1 cellular context compared by ENCODE assay signal in the genomic region with DNA sequence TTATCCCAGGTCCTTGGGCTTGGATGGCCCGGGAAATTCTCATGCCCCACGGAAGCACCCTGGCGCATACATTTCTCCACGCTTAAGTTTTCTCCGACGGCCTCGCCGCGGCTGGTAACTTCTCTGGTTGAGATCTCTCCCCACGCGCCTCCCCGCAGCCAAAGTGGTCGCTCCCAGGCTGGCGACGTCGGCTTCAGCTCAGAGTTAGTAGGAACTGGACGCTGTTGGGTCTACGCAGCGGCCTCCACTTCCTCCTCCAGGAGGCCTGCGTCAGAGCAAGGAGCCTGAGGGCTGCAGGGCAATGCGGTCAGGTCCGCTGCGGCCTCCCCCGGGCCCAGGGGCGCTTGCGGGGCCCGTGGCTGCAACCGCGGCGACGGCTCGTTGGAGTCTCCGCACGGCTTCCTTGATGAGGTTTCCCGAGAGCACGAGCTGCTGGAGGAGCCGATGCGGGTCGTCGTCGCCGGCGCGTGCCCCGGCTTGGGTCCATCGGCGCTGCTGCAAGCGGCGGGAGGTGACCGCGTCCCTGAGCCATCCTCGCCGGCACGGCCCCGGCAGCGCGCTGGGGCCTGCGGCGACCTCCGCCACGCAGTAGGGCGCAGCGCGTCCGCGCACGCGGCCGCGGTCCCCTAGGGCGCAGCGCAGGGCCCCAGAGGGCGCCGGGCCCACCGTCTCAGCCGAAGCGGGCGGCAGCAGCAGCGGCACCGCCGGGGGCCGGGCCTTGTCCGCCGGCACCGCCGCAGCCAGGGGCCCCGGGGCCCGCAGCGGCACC.
A peak's percentile ranks its signal among the peaks of the same experiment; 100 is the strongest.
TF ChIP-seq lines count a peak whose summit lies in the region.

No MANE protein-coding gene starts in this region.

TF ChIP-seq in K562, 482 proteins besides CTCF, POLR2A, EP300 and RAD21 (continued from another document and continues in another):
- TF ChIP-seq YY1 (IDR thresholded peaks at IDR 0.05; ENCODE audit: borderline replicate concordance in 1 of 3, control insufficient read depth in 1 of 3, extremely low read depth in 1 of 3, insufficient read depth in 3 of 3, insufficient read length in 1 of 3, insufficient replicate concordance in 2 of 3, low read depth in 1 of 3, low read length in 2 of 3) (no peak), NCOA2 (IDR thresholded peaks at IDR 0.05; ENCODE audit: partially characterized antibody in 2 of 2) (no peak), PHB2 (IDR thresholded peaks at IDR 0.05; ENCODE audit: low read depth) (no peak), HIVEP1 (CRISPR knock-in tag; IDR thresholded peaks at IDR 0.05) (no peak), ZNF431 (CRISPR knock-in tag; IDR thresholded peaks at IDR 0.05) (peak; percentile 44), DDX20 (tag; IDR thresholded peaks at IDR 0.05; ENCODE audit: low read depth) (no peak), NRF1 (conservative IDR thresholded peaks at IDR 0.05 in 1 of 2, IDR thresholded peaks at IDR 0.05 in 1 of 2) (peak in 1 of 2 experiments; percentile 35; a peak in 1 of 4 replicates), SMAD1 (IDR thresholded peaks at IDR 0.05; ENCODE audit: low read depth, low read length, partially characterized antibody) (no peak), ZNF76 (CRISPR knock-in tag; IDR thresholded peaks at IDR 0.05; ENCODE audit: borderline replicate concordance) (no peak), RFX5 (IDR thresholded peaks at IDR 0.05; ENCODE audit: low read depth, low read length) (no peak), HDAC8 (tag; IDR thresholded peaks at IDR 0.05) (no peak), JUND (IDR thresholded peaks at IDR 0.05; ENCODE audit: borderline replicate concordance, low read depth, low read length) (peak; percentile 39; the same call in 1 of the 2 replicates), JUND (tag; IDR thresholded peaks at IDR 0.05; ENCODE audit: borderline replicate concordance, low read depth, low read length) (no peak), FOXK2 (conservative IDR thresholded peaks at IDR 0.05 in 1 of 2, IDR thresholded peaks at IDR 0.05 in 1 of 2; ENCODE audit: low read depth in 2 of 2) (peak in 1 of 2 experiments; percentile 47; a peak in 1 of 4 replicates), CXXC5 (CRISPR knock-in tag; IDR thresholded peaks at IDR 0.05) (peak; percentile 12; the same call in 1 of the 2 replicates), PHF8 (IDR thresholded peaks at IDR 0.05; ENCODE audit: borderline replicate concordance, low read length) (peak; percentile 36; the same call in 1 of the 2 replicates), POLR2G (IDR thresholded peaks at IDR 0.05; ENCODE audit: low read depth, low read length) (peak; percentile 29; the same call in 1 of the 2 replicates), MYC (IDR thresholded peaks at IDR 0.05; ENCODE audit: low read depth, low read length) (peak; percentile 52; the same call in 1 of the 2 replicates), MYC (CRISPR knock-in tag; IDR thresholded peaks at IDR 0.05; ENCODE audit: borderline replicate concordance, low read depth) (no peak), ZFP36 (IDR thresholded peaks at IDR 0.05; ENCODE audit: low read depth, low read length, partially characterized antibody) (no peak), ZNF239 (CRISPR knock-in tag; IDR thresholded peaks at IDR 0.05) (no peak), DMBX1 (CRISPR knock-in tag; IDR thresholded peaks at IDR 0.05; ENCODE audit: borderline replicate concordance) (no peak), ZNF134 (CRISPR knock-in tag; conservative IDR thresholded peaks at IDR 0.05) (no peak), TBP (optimal IDR thresholded peaks at IDR 0.05; ENCODE audit: low read depth, low read length) (peak; percentile 12)
- TF ChIP-seq, protein P1, sequence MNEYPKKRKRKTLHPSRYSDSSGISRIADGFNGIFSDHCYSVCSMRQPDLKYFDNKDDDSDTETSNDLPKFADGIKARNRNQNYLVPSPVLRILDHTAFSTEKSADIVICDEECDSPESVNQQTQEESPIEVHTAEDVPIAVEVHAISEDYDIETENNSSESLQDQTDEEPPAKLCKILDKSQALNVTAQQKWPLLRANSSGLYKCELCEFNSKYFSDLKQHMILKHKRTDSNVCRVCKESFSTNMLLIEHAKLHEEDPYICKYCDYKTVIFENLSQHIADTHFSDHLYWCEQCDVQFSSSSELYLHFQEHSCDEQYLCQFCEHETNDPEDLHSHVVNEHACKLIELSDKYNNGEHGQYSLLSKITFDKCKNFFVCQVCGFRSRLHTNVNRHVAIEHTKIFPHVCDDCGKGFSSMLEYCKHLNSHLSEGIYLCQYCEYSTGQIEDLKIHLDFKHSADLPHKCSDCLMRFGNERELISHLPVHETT (CRISPR knock-in tag; conservative IDR thresholded peaks at IDR 0.05 in 1 of 2, IDR thresholded peaks at IDR 0.05 in 1 of 2) = no peak
- TF ChIP-seq, protein P2, sequence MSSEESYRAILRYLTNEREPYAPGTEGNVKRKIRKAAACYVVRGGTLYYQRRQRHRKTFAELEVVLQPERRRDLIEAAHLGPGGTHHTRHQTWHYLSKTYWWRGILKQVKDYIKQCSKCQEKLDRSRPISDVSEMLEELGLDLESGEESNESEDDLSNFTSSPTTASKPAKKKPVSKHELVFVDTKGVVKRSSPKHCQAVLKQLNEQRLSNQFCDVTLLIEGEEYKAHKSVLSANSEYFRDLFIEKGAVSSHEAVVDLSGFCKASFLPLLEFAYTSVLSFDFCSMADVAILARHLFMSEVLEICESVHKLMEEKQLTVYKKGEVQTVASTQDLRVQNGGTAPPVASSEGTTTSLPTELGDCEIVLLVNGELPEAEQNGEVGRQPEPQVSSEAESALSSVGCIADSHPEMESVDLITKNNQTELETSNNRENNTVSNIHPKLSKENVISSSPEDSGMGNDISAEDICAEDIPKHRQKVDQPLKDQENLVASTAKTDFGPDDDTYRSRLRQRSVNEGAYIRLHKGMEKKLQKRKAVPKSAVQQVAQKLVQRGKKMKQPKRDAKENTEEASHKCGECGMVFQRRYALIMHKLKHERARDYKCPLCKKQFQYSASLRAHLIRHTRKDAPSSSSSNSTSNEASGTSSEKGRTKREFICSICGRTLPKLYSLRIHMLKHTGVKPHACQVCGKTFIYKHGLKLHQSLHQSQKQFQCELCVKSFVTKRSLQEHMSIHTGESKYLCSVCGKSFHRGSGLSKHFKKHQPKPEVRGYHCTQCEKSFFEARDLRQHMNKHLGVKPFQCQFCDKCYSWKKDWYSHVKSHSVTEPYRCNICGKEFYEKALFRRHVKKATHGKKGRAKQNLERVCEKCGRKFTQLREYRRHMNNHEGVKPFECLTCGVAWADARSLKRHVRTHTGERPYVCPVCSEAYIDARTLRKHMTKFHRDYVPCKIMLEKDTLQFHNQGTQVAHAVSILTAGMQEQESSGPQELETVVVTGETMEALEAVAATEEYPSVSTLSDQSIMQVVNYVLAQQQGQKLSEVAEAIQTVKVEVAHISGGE (CRISPR knock-in tag; IDR thresholded peaks at IDR 0.05) = no peak
- TF ChIP-seq, protein P3, sequence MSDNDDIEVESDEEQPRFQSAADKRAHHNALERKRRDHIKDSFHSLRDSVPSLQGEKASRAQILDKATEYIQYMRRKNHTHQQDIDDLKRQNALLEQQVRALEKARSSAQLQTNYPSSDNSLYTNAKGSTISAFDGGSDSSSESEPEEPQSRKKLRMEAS (CRISPR knock-in tag; IDR thresholded peaks at IDR 0.05) = peak; percentile 72
- TF ChIP-seq, protein P4, sequence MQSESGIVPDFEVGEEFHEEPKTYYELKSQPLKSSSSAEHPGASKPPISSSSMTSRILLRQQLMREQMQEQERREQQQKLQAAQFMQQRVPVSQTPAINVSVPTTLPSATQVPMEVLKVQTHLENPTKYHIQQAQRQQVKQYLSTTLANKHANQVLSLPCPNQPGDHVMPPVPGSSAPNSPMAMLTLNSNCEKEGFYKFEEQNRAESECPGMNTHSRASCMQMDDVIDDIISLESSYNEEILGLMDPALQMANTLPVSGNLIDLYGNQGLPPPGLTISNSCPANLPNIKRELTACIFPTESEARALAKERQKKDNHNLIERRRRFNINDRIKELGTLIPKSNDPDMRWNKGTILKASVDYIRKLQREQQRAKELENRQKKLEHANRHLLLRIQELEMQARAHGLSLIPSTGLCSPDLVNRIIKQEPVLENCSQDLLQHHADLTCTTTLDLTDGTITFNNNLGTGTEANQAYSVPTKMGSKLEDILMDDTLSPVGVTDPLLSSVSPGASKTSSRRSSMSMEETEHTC (IDR thresholded peaks at IDR 0.05) = no peak
- TF ChIP-seq, protein P5, sequence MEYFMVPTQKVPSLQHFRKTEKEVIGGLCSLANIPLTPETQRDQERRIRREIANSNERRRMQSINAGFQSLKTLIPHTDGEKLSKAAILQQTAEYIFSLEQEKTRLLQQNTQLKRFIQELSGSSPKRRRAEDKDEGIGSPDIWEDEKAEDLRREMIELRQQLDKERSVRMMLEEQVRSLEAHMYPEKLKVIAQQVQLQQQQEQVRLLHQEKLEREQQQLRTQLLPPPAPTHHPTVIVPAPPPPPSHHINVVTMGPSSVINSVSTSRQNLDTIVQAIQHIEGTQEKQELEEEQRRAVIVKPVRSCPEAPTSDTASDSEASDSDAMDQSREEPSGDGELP (CRISPR knock-in tag; IDR thresholded peaks at IDR 0.05; ENCODE audit: borderline replicate concordance) = peak; percentile 17; the same call in 1 of the 2 replicates
- TF ChIP-seq, protein P6, sequence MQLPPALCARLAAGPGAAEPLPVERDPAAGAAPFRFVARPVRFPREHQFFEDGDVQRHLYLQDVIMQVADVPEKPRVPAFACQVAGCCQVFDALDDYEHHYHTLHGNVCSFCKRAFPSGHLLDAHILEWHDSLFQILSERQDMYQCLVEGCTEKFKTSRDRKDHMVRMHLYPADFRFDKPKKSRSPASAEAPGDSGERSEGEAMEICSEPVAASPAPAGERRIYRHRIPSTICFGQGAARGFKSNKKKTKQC (CRISPR knock-in tag; IDR thresholded peaks at IDR 0.05) = 0 out of 2 replicates have a peak, but pooled peaks have one; percentile 29
- TF ChIP-seq, protein P7, sequence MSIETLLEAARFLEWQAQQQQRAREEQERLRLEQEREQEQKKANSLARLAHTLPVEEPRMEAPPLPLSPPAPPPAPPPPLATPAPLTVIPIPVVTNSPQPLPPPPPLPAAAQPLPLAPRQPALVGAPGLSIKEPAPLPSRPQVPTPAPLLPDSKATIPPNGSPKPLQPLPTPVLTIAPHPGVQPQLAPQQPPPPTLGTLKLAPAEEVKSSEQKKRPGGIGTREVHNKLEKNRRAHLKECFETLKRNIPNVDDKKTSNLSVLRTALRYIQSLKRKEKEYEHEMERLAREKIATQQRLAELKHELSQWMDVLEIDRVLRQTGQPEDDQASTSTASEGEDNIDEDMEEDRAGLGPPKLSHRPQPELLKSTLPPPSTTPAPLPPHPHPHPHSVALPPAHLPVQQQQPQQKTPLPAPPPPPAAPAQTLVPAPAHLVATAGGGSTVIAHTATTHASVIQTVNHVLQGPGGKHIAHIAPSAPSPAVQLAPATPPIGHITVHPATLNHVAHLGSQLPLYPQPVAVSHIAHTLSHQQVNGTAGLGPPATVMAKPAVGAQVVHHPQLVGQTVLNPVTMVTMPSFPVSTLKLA (conservative IDR thresholded peaks at IDR 0.05) = peak in 1 of 2 experiments; percentile 12; a peak in 1 of 4 replicates
- TF ChIP-seq, protein P8, sequence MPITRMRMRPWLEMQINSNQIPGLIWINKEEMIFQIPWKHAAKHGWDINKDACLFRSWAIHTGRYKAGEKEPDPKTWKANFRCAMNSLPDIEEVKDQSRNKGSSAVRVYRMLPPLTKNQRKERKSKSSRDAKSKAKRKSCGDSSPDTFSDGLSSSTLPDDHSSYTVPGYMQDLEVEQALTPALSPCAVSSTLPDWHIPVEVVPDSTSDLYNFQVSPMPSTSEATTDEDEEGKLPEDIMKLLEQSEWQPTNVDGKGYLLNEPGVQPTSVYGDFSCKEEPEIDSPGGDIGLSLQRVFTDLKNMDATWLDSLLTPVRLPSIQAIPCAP (CRISPR knock-in tag; IDR thresholded peaks at IDR 0.05; ENCODE audit: borderline replicate concordance) = no peak
- TF ChIP-seq, protein P9, sequence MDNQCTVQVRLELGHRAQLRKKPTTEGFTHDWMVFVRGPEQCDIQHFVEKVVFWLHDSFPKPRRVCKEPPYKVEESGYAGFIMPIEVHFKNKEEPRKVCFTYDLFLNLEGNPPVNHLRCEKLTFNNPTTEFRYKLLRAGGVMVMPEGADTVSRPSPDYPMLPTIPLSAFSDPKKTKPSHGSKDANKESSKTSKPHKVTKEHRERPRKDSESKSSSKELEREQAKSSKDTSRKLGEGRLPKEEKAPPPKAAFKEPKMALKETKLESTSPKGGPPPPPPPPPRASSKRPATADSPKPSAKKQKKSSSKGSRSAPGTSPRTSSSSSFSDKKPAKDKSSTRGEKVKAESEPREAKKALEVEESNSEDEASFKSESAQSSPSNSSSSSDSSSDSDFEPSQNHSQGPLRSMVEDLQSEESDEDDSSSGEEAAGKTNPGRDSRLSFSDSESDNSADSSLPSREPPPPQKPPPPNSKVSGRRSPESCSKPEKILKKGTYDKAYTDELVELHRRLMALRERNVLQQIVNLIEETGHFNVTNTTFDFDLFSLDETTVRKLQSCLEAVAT (IDR thresholded peaks at IDR 0.05) = peak in 1 of 2 experiments; percentile 33; a peak in 1 of 4 replicates
- TF ChIP-seq, protein P10, sequence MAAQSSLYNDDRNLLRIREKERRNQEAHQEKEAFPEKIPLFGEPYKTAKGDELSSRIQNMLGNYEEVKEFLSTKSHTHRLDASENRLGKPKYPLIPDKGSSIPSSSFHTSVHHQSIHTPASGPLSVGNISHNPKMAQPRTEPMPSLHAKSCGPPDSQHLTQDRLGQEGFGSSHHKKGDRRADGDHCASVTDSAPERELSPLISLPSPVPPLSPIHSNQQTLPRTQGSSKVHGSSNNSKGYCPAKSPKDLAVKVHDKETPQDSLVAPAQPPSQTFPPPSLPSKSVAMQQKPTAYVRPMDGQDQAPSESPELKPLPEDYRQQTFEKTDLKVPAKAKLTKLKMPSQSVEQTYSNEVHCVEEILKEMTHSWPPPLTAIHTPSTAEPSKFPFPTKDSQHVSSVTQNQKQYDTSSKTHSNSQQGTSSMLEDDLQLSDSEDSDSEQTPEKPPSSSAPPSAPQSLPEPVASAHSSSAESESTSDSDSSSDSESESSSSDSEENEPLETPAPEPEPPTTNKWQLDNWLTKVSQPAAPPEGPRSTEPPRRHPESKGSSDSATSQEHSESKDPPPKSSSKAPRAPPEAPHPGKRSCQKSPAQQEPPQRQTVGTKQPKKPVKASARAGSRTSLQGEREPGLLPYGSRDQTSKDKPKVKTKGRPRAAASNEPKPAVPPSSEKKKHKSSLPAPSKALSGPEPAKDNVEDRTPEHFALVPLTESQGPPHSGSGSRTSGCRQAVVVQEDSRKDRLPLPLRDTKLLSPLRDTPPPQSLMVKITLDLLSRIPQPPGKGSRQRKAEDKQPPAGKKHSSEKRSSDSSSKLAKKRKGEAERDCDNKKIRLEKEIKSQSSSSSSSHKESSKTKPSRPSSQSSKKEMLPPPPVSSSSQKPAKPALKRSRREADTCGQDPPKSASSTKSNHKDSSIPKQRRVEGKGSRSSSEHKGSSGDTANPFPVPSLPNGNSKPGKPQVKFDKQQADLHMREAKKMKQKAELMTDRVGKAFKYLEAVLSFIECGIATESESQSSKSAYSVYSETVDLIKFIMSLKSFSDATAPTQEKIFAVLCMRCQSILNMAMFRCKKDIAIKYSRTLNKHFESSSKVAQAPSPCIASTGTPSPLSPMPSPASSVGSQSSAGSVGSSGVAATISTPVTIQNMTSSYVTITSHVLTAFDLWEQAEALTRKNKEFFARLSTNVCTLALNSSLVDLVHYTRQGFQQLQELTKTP (IDR thresholded peaks at IDR 0.05; ENCODE audit: low read depth in 1 of 2, partially characterized antibody in 2 of 2) = no peak
